ENCODE assay signal across 9 cellular contexts in genomic region chr2:112636605-112637288, GRCh38. TPM values are rescaled to one million over a fixed set of nuclear protein-coding genes. Genes with fewer than 3 reads are reported as not detected.
DNase-seq lines count a peak whose midpoint lies in the region; ATAC-seq and TF ChIP-seq lines count a peak whose summit lies in the region.
"Had no signal": no experiment of that assay in that cellular context is flagged by ENCODE, and none has a peak within 500 bp of the region (broad histone marks: within the 10 kb centered on the region; RNA-seq: fewer than 3 reads in every experiment).

No MANE protein-coding gene starts in this region.

- peaks cover 2% of the 10 kb centered on the region; the same call in 1 of the 2 replicates for H3K27me3 ChIP-seq in GM06990 (replicated peaks; ENCODE audit: control insufficient read depth, insufficient read depth, low read length)
- H3K27me3 ChIP-seq in heart left ventricle = no peaks in the 10 kb centered on the region
- H3K27me3 ChIP-seq: SJSA1 had no signal

- peak; percentile 37 for DNase-seq in GM06990 (ENCODE audit: extremely low read depth, insufficient read length)
- peak; percentile 44 for DNase-seq in activated CD8-positive, alpha-beta memory T cell treated with anti-CD3 and anti-CD28 coated beads, Interleukin-2, amount 50 U/mL, for 4 hours
- no peak for DNase-seq in NCI-H69 (lab: John Stamatoyannopoulos, UW)
- DNase-seq in NCI-H128 (lab: John Stamatoyannopoulos, UW; ENCODE audit: unreplicated experiment) = no peak
- no peak for DNase-seq in heart left ventricle
- no peak for DNase-seq in hypothalamus (lab: John Stamatoyannopoulos, UW)

- no peak for TF ChIP-seq POLR2A in heart left ventricle (IDR thresholded peaks at IDR 0.05)

- H3K9me3 ChIP-seq in heart left ventricle = no peaks in the 10 kb centered on the region
- H3K9me3 ChIP-seq: SJSA1 had no signal

- H3K36me3 ChIP-seq in GM06990 (ENCODE audit: control insufficient read depth, insufficient read depth, low read length) (no peaks in the 10 kb centered on the region), heart left ventricle (no peaks in the 10 kb centered on the region)
- H3K36me3 ChIP-seq: SJSA1 had no signal

- no peak overlapping the region for H3K27ac ChIP-seq in heart left ventricle
- H3K27ac ChIP-seq: SJSA1 had no signal

- no peak overlapping the region for H3K4me3 ChIP-seq in GM06990 (replicated peaks; ENCODE audit: low read depth, low read length)
- H3K4me3 ChIP-seq in heart left ventricle = no peak overlapping the region
- H3K4me3 ChIP-seq: SJSA1 had no signal

- ATAC-seq in GM19324 (IDR thresholded peaks at IDR 0.05; ENCODE audit: low FRiP score, unreplicated experiment) = peak; percentile 77
- peak; percentile 93 for ATAC-seq in HG03108 (IDR thresholded peaks at IDR 0.05; ENCODE audit: unreplicated experiment)
- ATAC-seq in heart left ventricle = no peak

- 82 to 95% (median 89%) methylated on average over 7 of the region's 7 CpGs for WGBS in heart left ventricle, 4 donors

- peaks cover 0 to 42% (median 2%) of the 10 kb centered on the region in 12 donors for H3K4me1 ChIP-seq in heart left ventricle

- intact Hi-C loops in heart left ventricle (cut with DNase I) = no loop called here

- TF ChIP-seq CTCF in GM06990 (IDR thresholded peaks at IDR 0.05; ENCODE audit: insufficient read depth, low read length, poor library complexity, severe bottlenecking) = no peak
- no peak for TF ChIP-seq CTCF in heart left ventricle (IDR thresholded peaks at IDR 0.05)

RNA-seq across cellular contexts. Expression of gene SLC20A1, which starts 9.0 kb away (rescaled TPM):
- total RNA-seq in heart left ventricle = 10 to 100 TPM in 7 of 9 donors, 1 to 10 TPM in 2; 5.6 to 51.7 (median 12.0) TPM
- polyA plus RNA-seq in heart left ventricle = 10 to 100 TPM in 1 of 2 donors, 1 to 10 TPM in 1; 7.6 to 12.2 TPM

RNA-seq across cellular contexts. Expression of gene CHCHD5, which starts 52.3 kb away (rescaled TPM):
- total RNA-seq in heart left ventricle = 10 to 100 TPM; 18.6 to 26.2 (median 22.1) TPM
- 10 to 100 TPM; 23.6 to 32.2 TPM for polyA plus RNA-seq in heart left ventricle

Comparison
In these comparisons a context has a peak if more than half of its experiments do, and no peak if none do; other contexts are left out.
1. DNase-seq: peak in GM06990 (single experiment) and activated CD8-positive, alpha-beta memory T cell treated with anti-CD3 and anti-CD28 coated beads, Interleukin-2, amount 50 U/mL, for 4 hours (single experiment); none in NCI-H69 (single experiment), NCI-H128 (single experiment), heart left ventricle (0 of 5) and hypothalamus (0 of 51).
2. ATAC-seq: peak in GM19324 (single experiment) and HG03108 (single experiment); none in heart left ventricle (0 of 4).